In the genomic region with DNA sequence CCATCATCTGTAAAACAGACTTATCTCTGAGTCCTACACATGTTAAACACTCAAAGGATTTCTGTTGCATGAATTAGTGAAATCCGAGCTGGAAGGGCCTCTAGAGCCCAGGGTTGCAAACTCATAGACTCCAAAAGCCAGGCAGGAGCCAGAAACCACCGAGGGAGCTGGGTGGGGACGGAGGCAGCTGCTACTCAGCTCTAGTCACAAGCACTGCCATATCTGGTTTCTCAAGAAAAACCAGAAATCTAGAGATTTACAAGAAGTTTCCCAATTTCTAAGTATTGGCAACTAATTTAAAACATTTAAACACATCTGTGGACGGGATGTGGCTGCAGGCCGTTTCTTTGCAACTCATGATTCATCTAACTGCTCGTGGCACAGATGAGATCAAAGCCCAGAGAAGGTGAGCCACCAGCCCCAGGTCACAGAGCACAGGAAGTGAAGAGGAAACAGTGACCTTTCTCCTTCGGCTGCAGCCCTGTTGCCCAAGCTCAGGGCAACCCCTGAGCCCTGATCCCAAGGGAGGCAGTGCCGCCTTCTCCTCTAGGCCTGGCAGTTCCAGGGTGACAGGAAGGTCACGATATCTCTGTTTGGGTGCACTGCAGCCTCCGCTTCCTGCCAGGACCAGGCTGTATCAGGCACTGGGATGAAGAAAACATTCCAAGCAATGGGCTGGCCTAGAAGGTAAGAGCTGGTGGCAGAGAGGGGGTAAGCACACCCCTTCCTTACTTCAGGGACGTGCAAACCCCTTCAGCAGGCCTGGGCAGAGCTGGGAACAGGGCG, we compare ENCODE assay signal across 9 cellular contexts. TPM values are rescaled to one million over a fixed set of nuclear protein-coding genes. Genes with fewer than 3 reads are reported as not detected.
A peak's percentile ranks its signal among the peaks of the same experiment; 100 is the strongest.
DNase-seq lines count a peak whose midpoint lies in the region; ATAC-seq, FAIRE-seq and TF ChIP-seq lines count a peak whose summit lies in the region.
"Had no signal": no experiment of that assay in that cellular context is flagged by ENCODE, and none has a peak within 500 bp of the region (broad histone marks: within the 10 kb centered on the region; RNA-seq: fewer than 3 reads in every experiment).

No MANE protein-coding gene starts in this region.

- peaks cover 66% of the 10 kb centered on the region for H3K4me1 Mint-ChIP-seq in osteocyte (ENCODE audit: unreplicated experiment)

- peaks cover 1% of the 10 kb centered on the region for H3K27me3 ChIP-seq in bronchial epithelial cell (ENCODE audit: control insufficient read depth, insufficient read depth, low read length)
- no peaks in the 10 kb centered on the region for H3K27me3 ChIP-seq in dorsolateral prefrontal cortex

- H3K27ac Mint-ChIP-seq in osteocyte (ENCODE audit: unreplicated experiment): peak overlapping the region; percentile 82

- peak; percentile 44 for DNase-seq in EL
- peak; percentile 40 for DNase-seq in SW480 (ENCODE audit: low spot score)
- DNase-seq in bronchial epithelial cell (ENCODE audit: low read depth): peak; percentile 38
- no peak for DNase-seq in osteocyte (ENCODE audit: extremely low spot score, unreplicated experiment)
- no peak for DNase-seq in dorsolateral prefrontal cortex

- peak overlapping the region in 2 of 59 donors; percentile 0 to 41 for H3K27ac ChIP-seq in dorsolateral prefrontal cortex
- H3K27ac ChIP-seq: epithelial cell of prostate had no signal

- no peaks in the 10 kb centered on the region for H3K27me3 Mint-ChIP-seq in osteocyte (ENCODE audit: unreplicated experiment)

- no peak overlapping the region for H3K4me3 Mint-ChIP-seq in osteocyte (ENCODE audit: unreplicated experiment)

- no peaks in the 10 kb centered on the region for H3K36me3 Mint-ChIP-seq in osteocyte (ENCODE audit: unreplicated experiment)

- no peak for ATAC-seq in GM18907 (IDR thresholded peaks at IDR 0.05; ENCODE audit: unreplicated experiment)
- no peak for ATAC-seq in GM19035 (IDR thresholded peaks at IDR 0.05; ENCODE audit: unreplicated experiment)
- ATAC-seq in HG02973 (IDR thresholded peaks at IDR 0.05; ENCODE audit: unreplicated experiment): no peak

- no peaks in the 10 kb centered on the region for H3K9me3 Mint-ChIP-seq in osteocyte (ENCODE audit: unreplicated experiment)

- H3K36me3 ChIP-seq in bronchial epithelial cell (ENCODE audit: control insufficient read depth, insufficient read depth, low read length): no peaks in the 10 kb centered on the region

- TF ChIP-seq CTCF in bronchial epithelial cell (IDR thresholded peaks at IDR 0.05; ENCODE audit: insufficient read depth, low read length, severe bottlenecking): no peak
- TF ChIP-seq CTCF in osteocyte (IDR thresholded peaks at IDR 0.05): no peak
- TF ChIP-seq CTCF in dorsolateral prefrontal cortex (IDR thresholded peaks at IDR 0.05 in 54 of 56, conservative IDR thresholded peaks at IDR 0.05 in 2 of 56; ENCODE audit: low read depth in 1 of 56, partially characterized antibody in 56 of 56): no peak

- FAIRE-seq in bronchial epithelial cell (lab: Jason Lieb, UNC): no peak

- intact Hi-C loops in dorsolateral prefrontal cortex (cut with DNase I): no loop called here

- H3K4me3 ChIP-seq in bronchial epithelial cell (ENCODE audit: low read depth, low read length): no peak overlapping the region
- H3K4me3 ChIP-seq in dorsolateral prefrontal cortex: no peak overlapping the region

RNA-seq across cellular contexts. Expression of a gene that starts 26.4 kb away (rescaled TPM):
- 0.13 and 4.7 TPM in 2 replicates for total RNA-seq in bronchial epithelial cell
- total RNA-seq in osteocyte: 67.6 and 72.1 TPM in 2 replicates
- 10 to 100 TPM in 2 of 120 experiments, 1 to 10 TPM in 113, under 1 TPM in 5; 0.66 to 21.1 (median 2.7) TPM for total RNA-seq in dorsolateral prefrontal cortex

Comparison
In these comparisons a context has a peak if more than half of its experiments do, and no peak if none do; other contexts are left out.
1. DNase-seq: peak in EL (single experiment), SW480 (single experiment) and bronchial epithelial cell (single experiment); none in osteocyte (single experiment) and dorsolateral prefrontal cortex (0 of 10).